ENCODE assay signal across 8 cellular contexts in the genomic region with DNA sequence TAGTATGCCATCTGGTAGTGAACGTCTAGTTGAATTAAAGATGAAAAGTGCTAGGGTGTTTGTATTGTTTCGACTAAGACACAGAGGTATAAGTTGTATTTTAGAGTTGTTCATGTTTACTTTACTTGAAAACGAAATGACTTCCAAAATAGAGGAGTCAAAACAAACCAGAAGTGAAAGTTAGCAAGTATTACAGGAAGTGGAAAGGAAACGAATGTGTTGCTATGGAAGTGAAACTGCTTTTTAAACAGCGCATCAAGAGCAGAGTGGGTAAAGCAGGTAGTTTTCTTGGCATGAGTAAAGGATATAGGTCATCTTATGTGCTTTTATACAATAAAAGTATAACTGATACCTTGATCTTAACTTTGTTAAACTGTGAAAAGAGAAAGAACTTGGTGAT. TPM values are rescaled to one million over a fixed set of nuclear protein-coding genes. Genes with fewer than 3 reads are reported as not detected.
DNase-seq lines count a peak whose midpoint lies in the region; ATAC-seq and TF ChIP-seq lines count a peak whose summit lies in the region.

No MANE protein-coding gene starts in this region.

- POLR2A ChIA-PET in OCI-LY7 (lab: Charles Lee): interaction anchor here (0.7 to 0.8 kb wide), 3 partner anchors 97 to 303 kb away, joined by 3 read pairs; no protein-coding TSS in a partner anchor

- H3K4me1 Mint-ChIP-seq in naive B cell: peaks cover 35 to 46% (median 41%) of the 10 kb centered on the region in 3 donors

- H2AFZ ChIP-seq in OCI-LY7 (ENCODE audit: low read length): peak overlapping the region; percentile 54; the same call in 1 of the 2 replicates

- no peaks in the 10 kb centered on the region for H3K36me3 ChIP-seq in OCI-LY7 (ENCODE audit: insufficient read depth, low read length)

- H3K36me3 Mint-ChIP-seq in naive B cell: peaks cover 0 to 6% of the 10 kb centered on the region in 2 donors

- H3K4me3 ChIP-seq in OCI-LY7 (ENCODE audit: low read depth, low read length, poor library complexity, severe bottlenecking): peak overlapping the region; percentile 22

- DNase-seq in OCI-LY7 (ENCODE audit: low spot score) (peak; percentile 45), naive B cell (peak; percentile 72), NCI-H82 (lab: John Stamatoyannopoulos, UW) (no peak), NCI-H2081 treated with DMSO at 0.1 percent for 48 hours (lab: John Stamatoyannopoulos, UW) (no peak), HCEC 1CT (no peak), NK-92 (lab: John Stamatoyannopoulos, UW; ENCODE audit: unreplicated experiment) (no peak)

- ATAC-seq in GM18868 (IDR thresholded peaks at IDR 0.05; ENCODE audit: unreplicated experiment) (peak; percentile 94), HG02642 (IDR thresholded peaks at IDR 0.05; ENCODE audit: poor library complexity, unreplicated experiment) (peak; percentile 70), naive B cell (ENCODE audit: low read depth in 2 of 2) (peak; percentile 94 to 97)

- no peaks in the 10 kb centered on the region for H4K20me1 ChIP-seq in OCI-LY7 (ENCODE audit: insufficient read depth, low read length)

- peaks cover 0 to 5% (median 0%) of the 10 kb centered on the region in 3 donors for H3K27me3 Mint-ChIP-seq in naive B cell

- peak overlapping the region; percentile 10 to 89 (median 82) for H3K4me3 Mint-ChIP-seq in naive B cell

- H3K27ac ChIP-seq in OCI-LY7 (ENCODE audit: low read depth, low read length, poor library complexity, severe bottlenecking): no peak overlapping the region

- H3K9me3 Mint-ChIP-seq in naive B cell: no peaks in the 10 kb centered on the region

- peak overlapping the region; percentile 86 to 99 (median 96) for H3K27ac Mint-ChIP-seq in naive B cell

- H3K9me2 ChIP-seq in OCI-LY7 (ENCODE audit: insufficient read depth, low read length): no peaks in the 10 kb centered on the region

- CTCF ChIA-PET in OCI-LY7 (lab: Charles Lee; ENCODE audit: unreplicated experiment): no interaction called here

- no peaks in the 10 kb centered on the region for H3K79me2 ChIP-seq in OCI-LY7 (ENCODE audit: insufficient read depth, low read depth, low read length)

- peaks cover 25% of the 10 kb centered on the region for H3K4me1 ChIP-seq in OCI-LY7 (ENCODE audit: insufficient read depth, low read length, poor library complexity, severe bottlenecking)

- intact Hi-C loops in OCI-LY7 (cut with micrococcal nuclease; ENCODE audit: unreplicated experiment): no loop called here

- no peak for TF ChIP-seq CTCF in OCI-LY7 (conservative IDR thresholded peaks at IDR 0.05; ENCODE audit: low read length)

- peak overlapping the region; percentile 52 for H3K4me2 ChIP-seq in OCI-LY7 (ENCODE audit: low read length)

- no TSS peak for BruUV-seq in OCI-LY7 (replicated peaks; lab: Mats Ljungman, UMichigan)

- H3K9me3 ChIP-seq in OCI-LY7 (ENCODE audit: low read length): no peaks in the 10 kb centered on the region

RNA-seq across cellular contexts. Expression of gene GALNTL5, which starts 20.0 kb away (rescaled TPM):
- total RNA-seq in OCI-LY7 (2014; rRNA removed; shearing (Covaris generic)): not detected in 2 replicates
- total RNA-seq in OCI-LY7 (2022): not detected in 2 replicates
- not detected for polyA plus RNA-seq in naive B cell (ENCODE audit: low read depth in 6 of 6)

RNA-seq across cellular contexts. Expression of gene PRKAG2, which starts 59.3 kb away (rescaled TPM):
- 1.1 and 1.2 TPM in 2 replicates for total RNA-seq in OCI-LY7 (2014; rRNA removed; shearing (Covaris generic))
- total RNA-seq in OCI-LY7 (2022): 5.1 and 5.8 TPM in 2 replicates
- 10 to 100 TPM; 16.2 to 25.4 (median 20.0) TPM for polyA plus RNA-seq in naive B cell (ENCODE audit: low read depth in 6 of 6)

Comparison
In these comparisons a context has a peak if more than half of its experiments do, and no peak if none do; other contexts are left out.
1. DNase-seq: peak in OCI-LY7 (single experiment) and naive B cell (single experiment); none in NCI-H82 (single experiment), NCI-H2081 treated with DMSO at 0.1 percent for 48 hours (single experiment), HCEC 1CT (single experiment) and NK-92 (single experiment).
2. Peak in every context shown above with its lines, with median percentiles within 50 percentile points of each other: ATAC-seq.